ENCODE assay signal across 19 cellular contexts in genomic region chr11:121651267-121651625, GRCh38.
DNase-seq lines count a peak whose midpoint lies in the region; ATAC-seq and TF ChIP-seq lines count a peak whose summit lies in the region.
"Had no signal": no experiment of that assay in that cellular context is flagged by ENCODE, and none has a peak within 500 bp of the region (broad histone marks: within the 10 kb centered on the region; RNA-seq: fewer than 3 reads in every experiment).

No MANE protein-coding gene starts in this region.

- intact Hi-C loops in IMR-90 (cut with micrococcal nuclease) = no loop called here

- H3K36me3 ChIP-seq in IMR-90 (ENCODE audit: control insufficient read depth, insufficient read depth, low read length) = no peaks in the 10 kb centered on the region

- peaks cover 39% of the 10 kb centered on the region for H3K4me1 Mint-ChIP-seq in activated naive CD4-positive, alpha-beta T cell treated with anti-CD3 and anti-CD28 coated beads, Interleukin-2, amount 10 ng/mL, durations not matched to agents 7 days and 5 days
- peaks cover 33% of the 10 kb centered on the region for H3K4me1 Mint-ChIP-seq in T-helper 2 cell treated with Interferon-gamma antibody and Interleukin-4, amounts not matched to agents 5 μg/mL and 100 μg/mL, for 36 hours (ENCODE audit: low read depth)

- no peaks in the 10 kb centered on the region for H3K9me3 ChIP-seq in IMR-90 (ENCODE audit: control insufficient read depth, insufficient read depth, low read length)
- H3K9me3 ChIP-seq: Caco-2 had no signal

- TF ChIP-seq POLR2A in IMR-90 (IDR thresholded peaks at IDR 0.05; ENCODE audit: low read depth, low read length) = no peak

- CTCF ChIA-PET in activated naive CD4-positive, alpha-beta T cell treated with anti-CD3 and anti-CD28 coated beads, Interleukin-2, amount 10 ng/mL, durations not matched to agents 7 days and 5 days (lab: Charles Lee) = no interaction called here
- CTCF ChIA-PET in IMR-90 (lab: Yijun Ruan, JAX) = no interaction called here

- dilution Hi-C loops in IMR-90 (cut with HindIII; ENCODE audit: low sequenced_read_pairs, unreplicated experiment) = no loop called here

- TF ChIP-seq RAD21 in IMR-90 (IDR thresholded peaks at IDR 0.05; ENCODE audit: low read length) = no peak

- peak; percentile 27 for DNase-seq in activated naive CD4-positive, alpha-beta T cell treated with anti-CD3 and anti-CD28 coated beads, Interleukin-2, amount 10 ng/mL, durations not matched to agents 7 days and 5 days
- DNase-seq in activated naive CD4-positive, alpha-beta T cell treated with anti-CD3 and anti-CD28 coated beads, Interleukin-2, amount 50 U/mL, for 72 hours (ENCODE audit: low spot score in 2 of 2) = no peak
- DNase-seq in IMR-90 (no peak), GDM1 (lab: John Stamatoyannopoulos, UW) (no peak)
- no peak for DNase-seq in T-helper 2 cell treated with Interferon-gamma antibody and Interleukin-4, amounts not matched to agents 5 μg/mL and 100 μg/mL, for 36 hours (ENCODE audit: low spot score)
- DNase-seq: ACHN, C1 segment of cervical spinal cord, Caco-2, DMS153, HCEC 1CT, NCI-H1694, NCI-H2081 treated with DMSO at 0.1 percent for 48 hours, NCI-H748 treated with DMSO at 0.1 percent for 48 hours, PC-9 had no signal

- no peak overlapping the region for H3K9ac ChIP-seq in IMR-90 (ENCODE audit: low read depth, low read length)

- no peak overlapping the region for H3K27ac ChIP-seq in IMR-90 (ENCODE audit: insufficient read depth, low read length)
- H3K27ac ChIP-seq: HL-60, PC-9 had no signal

- H4K20me1 ChIP-seq in IMR-90 (ENCODE audit: insufficient read depth, low read length) = no peaks in the 10 kb centered on the region

- H2AFZ ChIP-seq in IMR-90 (replicated peaks; ENCODE audit: low read length, poor library complexity) = no peak overlapping the region
- H2AFZ ChIP-seq: PC-9 had no signal

- H3K4me1 ChIP-seq in IMR-90 (ENCODE audit: control insufficient read depth, insufficient read depth, low read length) = peaks cover 22% of the 10 kb centered on the region

- H3K18ac ChIP-seq in IMR-90 (ENCODE audit: low read depth, low read length) = no peak overlapping the region

- H3K9me1 ChIP-seq in IMR-90 (ENCODE audit: insufficient read depth, low read length) = peaks cover 5% of the 10 kb centered on the region; the same call in 1 of the 2 replicates

- H3K23ac ChIP-seq in IMR-90 (ENCODE audit: low read depth, low read length) = no peak overlapping the region

- H3K4me3 ChIP-seq in IMR-90 (ENCODE audit: insufficient read depth, low read depth, low read length) = no peak overlapping the region
- H3K4me3 ChIP-seq: PC-9 had no signal

- peaks cover 22% of the 10 kb centered on the region for H3K27me3 Mint-ChIP-seq in activated naive CD4-positive, alpha-beta T cell treated with anti-CD3 and anti-CD28 coated beads, Interleukin-2, amount 10 ng/mL, durations not matched to agents 7 days and 5 days
- peaks cover 34% of the 10 kb centered on the region for H3K27me3 Mint-ChIP-seq in T-helper 2 cell treated with Interferon-gamma antibody and Interleukin-4, amounts not matched to agents 5 μg/mL and 100 μg/mL, for 36 hours (ENCODE audit: low read depth)

- H3K27ac Mint-ChIP-seq in activated naive CD4-positive, alpha-beta T cell treated with anti-CD3 and anti-CD28 coated beads, Interleukin-2, amount 10 ng/mL, durations not matched to agents 7 days and 5 days = peak overlapping the region; percentile 70
- H3K27ac Mint-ChIP-seq in activated naive CD4-positive, alpha-beta T cell treated with anti-CD3 and anti-CD28 coated beads, Interleukin-2, amount 50 U/mL, for 72 hours = no peak overlapping the region
- no peak overlapping the region for H3K27ac Mint-ChIP-seq in T-helper 2 cell treated with Interferon-gamma antibody and Interleukin-4, amounts not matched to agents 5 μg/mL and 100 μg/mL, for 36 hours
- H3K27ac Mint-ChIP-seq: IgD-negative memory B cell had no signal

- no peak overlapping the region for H4K5ac ChIP-seq in IMR-90 (ENCODE audit: low read depth, low read length)

- ATAC-seq in activated naive CD4-positive, alpha-beta T cell treated with anti-CD3 and anti-CD28 coated beads, Interleukin-2, amount 50 U/mL, for 72 hours = no peak
- ATAC-seq in IMR-90 (ENCODE audit: low read depth) = no peak
- no peak for ATAC-seq in GM21786 (IDR thresholded peaks at IDR 0.05; ENCODE audit: unreplicated experiment)
- no peak for ATAC-seq in GM21737 (IDR thresholded peaks at IDR 0.05; ENCODE audit: unreplicated experiment)

- H3K79me1 ChIP-seq in IMR-90 (ENCODE audit: low read depth in 1 of 2, low read length in 2 of 2) = peaks cover 2 to 16% of the 10 kb centered on the region in 2 experiments; a peak in 3 of 4 replicates

- no peak overlapping the region for H3K14ac ChIP-seq in IMR-90 (replicated peaks; ENCODE audit: low read depth, low read length)

- peaks cover 2% of the 10 kb centered on the region for H3K36me3 Mint-ChIP-seq in activated naive CD4-positive, alpha-beta T cell treated with anti-CD3 and anti-CD28 coated beads, Interleukin-2, amount 10 ng/mL, durations not matched to agents 7 days and 5 days
- H3K36me3 Mint-ChIP-seq in activated naive CD4-positive, alpha-beta T cell treated with anti-CD3 and anti-CD28 coated beads, Interleukin-2, amount 50 U/mL, for 72 hours = no peaks in the 10 kb centered on the region
- peaks cover 1% of the 10 kb centered on the region for H3K36me3 Mint-ChIP-seq in T-helper 2 cell treated with Interferon-gamma antibody and Interleukin-4, amounts not matched to agents 5 μg/mL and 100 μg/mL, for 36 hours (ENCODE audit: low read depth)
- H3K36me3 Mint-ChIP-seq: IgD-negative memory B cell had no signal

- no peak overlapping the region for H2AK9ac ChIP-seq in IMR-90 (replicated peaks; ENCODE audit: low read depth, low read length, poor library complexity)

- no peak for TF ChIP-seq CTCF in IMR-90 (conservative IDR thresholded peaks at IDR 0.05; ENCODE audit: low read depth, low read length)

- H4K91ac ChIP-seq in IMR-90 (ENCODE audit: insufficient read depth, low read depth, low read length) = peak overlapping the region; percentile 28; the same call in 1 of the 2 replicates

- peak overlapping the region; percentile 6; the same call in 1 of the 2 replicates for H3K4ac ChIP-seq in IMR-90 (ENCODE audit: low read depth, low read length)

- no peak overlapping the region for H3K4me2 ChIP-seq in IMR-90 (ENCODE audit: low read depth, low read length)
- H3K4me2 ChIP-seq: PC-9 had no signal

- no peaks in the 10 kb centered on the region for H3K9me3 Mint-ChIP-seq in activated naive CD4-positive, alpha-beta T cell treated with anti-CD3 and anti-CD28 coated beads, Interleukin-2, amount 10 ng/mL, durations not matched to agents 7 days and 5 days
- no peaks in the 10 kb centered on the region for H3K9me3 Mint-ChIP-seq in activated naive CD4-positive, alpha-beta T cell treated with anti-CD3 and anti-CD28 coated beads, Interleukin-2, amount 50 U/mL, for 72 hours
- H3K9me3 Mint-ChIP-seq in T-helper 2 cell treated with Interferon-gamma antibody and Interleukin-4, amounts not matched to agents 5 μg/mL and 100 μg/mL, for 36 hours = no peaks in the 10 kb centered on the region
- H3K9me3 Mint-ChIP-seq: IgD-negative memory B cell; T-helper 1 cell treated with Interleukin-12 subunit alpha and Interleukin-12 subunit beta and Interleukin-4 antibody, amounts not matched to agents 30 μg/mL and 1 μg/mL, for 36 hours had no signal

- no CpG with 5 or more reads among the region's 1 CpG for WGBS in IMR-90 (ENCODE audit: extremely low coverage in 2 of 2, insufficient read length in 1 of 2), 2 experiments

- no peak overlapping the region for H2BK20ac ChIP-seq in IMR-90 (ENCODE audit: low read depth, low read length)

- no peak overlapping the region for H2BK15ac ChIP-seq in IMR-90 (ENCODE audit: low read depth, low read length)

- H2BK5ac ChIP-seq in IMR-90 (ENCODE audit: low read depth, low read length, poor library complexity, severe bottlenecking) = no peak overlapping the region

- H2BK120ac ChIP-seq in IMR-90 (ENCODE audit: low read depth, low read length) = no peak overlapping the region; the same call in 1 of the 2 replicates

- in situ Hi-C loops in IMR-90 (cut with MboI; ENCODE audit: low sequenced_read_pairs) = loop anchor here (5.0 kb wide), 2 partner anchors 451 to 856 kb away; no protein-coding TSS in a partner anchor

- POLR2A ChIA-PET in IMR-90 (lab: Charles Lee; ENCODE audit: unreplicated experiment) = no interaction called here

- BruUV-seq in IMR-90 (replicated peaks; lab: Mats Ljungman, UMichigan) = no TSS peak

- H3K4me3 Mint-ChIP-seq in activated naive CD4-positive, alpha-beta T cell treated with anti-CD3 and anti-CD28 coated beads, Interleukin-2, amount 10 ng/mL, durations not matched to agents 7 days and 5 days = no peak overlapping the region
- H3K4me3 Mint-ChIP-seq in T-helper 2 cell treated with Interferon-gamma antibody and Interleukin-4, amounts not matched to agents 5 μg/mL and 100 μg/mL, for 36 hours = peak overlapping the region; percentile 22
- H3K4me3 Mint-ChIP-seq: IgD-negative memory B cell had no signal

- H3K56ac ChIP-seq in IMR-90 (ENCODE audit: extremely low read depth, insufficient read depth, low read length) = no peak overlapping the region

- no peaks in the 10 kb centered on the region for H3K27me3 ChIP-seq in IMR-90 (ENCODE audit: control insufficient read depth, insufficient read depth, low read length)

- no peak overlapping the region for H4K8ac ChIP-seq in IMR-90 (ENCODE audit: low read depth in 2 of 2, low read length in 2 of 2)

- H2AK5ac ChIP-seq in IMR-90 (ENCODE audit: low read depth, low read length) = no peak overlapping the region

TF ChIP-seq in IMR-90, 13 proteins besides CTCF, POLR2A, EP300 and RAD21 (continues in another document):
- TF ChIP-seq ELK1 (IDR thresholded peaks at IDR 0.05; ENCODE audit: borderline replicate concordance, low read depth, low read length) = no peak
- TF ChIP-seq USF2 (IDR thresholded peaks at IDR 0.05; ENCODE audit: low read depth, low read length) = no peak
- no peak for TF ChIP-seq RFX5 (IDR thresholded peaks at IDR 0.05; ENCODE audit: low read depth, low read length)
- TF ChIP-seq CEBPB (IDR thresholded peaks at IDR 0.05; ENCODE audit: low read depth, low read length) = no peak
